In the genomic region with DNA sequence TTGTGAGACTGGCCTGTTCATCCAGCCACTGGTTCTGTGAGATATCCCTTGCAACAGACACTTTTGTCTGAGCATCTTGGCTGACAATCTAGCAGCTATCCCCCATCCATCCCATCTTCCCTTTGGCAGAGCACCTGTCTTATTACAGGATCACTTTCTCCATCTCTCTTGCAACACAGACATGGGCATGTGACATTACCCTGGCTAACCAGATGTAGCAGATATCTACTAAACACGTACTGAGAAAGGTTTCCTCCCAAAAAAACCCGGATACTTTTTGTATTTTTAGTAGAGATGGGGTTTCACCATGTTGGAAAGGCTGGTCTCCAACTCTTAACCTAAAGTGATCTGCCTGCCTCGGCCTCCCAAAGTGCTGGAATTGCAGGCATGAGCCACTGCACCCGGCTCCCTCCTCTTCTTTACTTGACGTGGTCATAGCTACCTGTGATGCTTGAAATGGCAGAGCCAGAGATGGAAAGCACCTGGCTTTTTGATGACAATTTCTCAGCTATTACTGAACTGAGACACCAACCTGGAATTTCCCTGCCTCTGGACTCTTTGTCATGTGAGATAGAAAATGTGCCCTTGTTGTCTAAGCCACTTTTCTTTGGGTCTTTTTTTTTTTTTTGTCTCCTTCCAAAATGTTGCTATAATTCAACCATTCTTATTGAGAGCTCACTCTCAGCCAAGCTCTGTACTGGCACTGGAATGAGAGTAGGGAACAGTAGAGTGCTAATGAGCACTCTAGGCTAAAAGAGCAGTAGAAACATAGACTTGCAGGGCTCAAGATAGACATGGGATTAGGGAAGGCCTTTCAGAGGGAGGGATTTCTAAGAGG, we compare ENCODE assay signal across 11 cellular contexts. TPM values are rescaled to one million over a fixed set of nuclear protein-coding genes. Genes with fewer than 3 reads are reported as not detected.
DNase-seq lines count a peak whose midpoint lies in the region; ATAC-seq and TF ChIP-seq lines count a peak whose summit lies in the region.
"Had no signal": no experiment of that assay in that cellular context is flagged by ENCODE, and none has a peak within 500 bp of the region (broad histone marks: within the 10 kb centered on the region; RNA-seq: fewer than 3 reads in every experiment).

No MANE protein-coding gene starts in this region.

- no peaks in the 10 kb centered on the region for H3K27me3 Mint-ChIP-seq in activated CD8-positive, alpha-beta memory T cell treated with anti-CD3 and anti-CD28 coated beads, Interleukin-2, amount 10 ng/mL, durations not matched to agents 7 days and 5 days
- no peaks in the 10 kb centered on the region for H3K27me3 Mint-ChIP-seq in naive thymus-derived CD4-positive, alpha-beta T cell

- ATAC-seq in HG02981 (IDR thresholded peaks at IDR 0.05; ENCODE audit: unreplicated experiment), result peak; percentile 48
- ATAC-seq in activated CD8-positive, alpha-beta memory T cell treated with anti-CD3 and anti-CD28 coated beads, Interleukin-2, amount 10 ng/mL, durations not matched to agents 7 days and 5 days, result peak; percentile 28
- ATAC-seq in naive thymus-derived CD4-positive, alpha-beta T cell, result peak; percentile 83
- no peak for ATAC-seq in HG02763 (IDR thresholded peaks at IDR 0.05; ENCODE audit: unreplicated experiment)

- peak overlapping the region; percentile 76 for H3K27ac ChIP-seq in naive thymus-derived CD4-positive, alpha-beta T cell (ENCODE audit: low read depth, low read length)
- H3K27ac ChIP-seq in right atrium auricular region, result no peak overlapping the region

- no peak overlapping the region for H3K4me3 ChIP-seq in naive thymus-derived CD4-positive, alpha-beta T cell (ENCODE audit: low read length)
- H3K4me3 ChIP-seq in right atrium auricular region, result no peak overlapping the region

- H3K27me3 ChIP-seq in naive thymus-derived CD4-positive, alpha-beta T cell (ENCODE audit: control insufficient read depth in 2 of 2, insufficient read depth in 2 of 2, low read length in 2 of 2), result no peaks in the 10 kb centered on the region
- H3K27me3 ChIP-seq in right atrium auricular region, result no peaks in the 10 kb centered on the region

- in situ Hi-C loops in GM13976 (cut with MboI; ENCODE audit: low sequenced_read_pairs, unreplicated experiment), result no loop called here

- TF ChIP-seq CTCF in GM13976 (IDR thresholded peaks at IDR 0.05; ENCODE audit: borderline replicate concordance, control extremely low read depth, extremely low read depth, insufficient read depth, missing control alignments), result no peak
- no peak for TF ChIP-seq CTCF in right atrium auricular region (IDR thresholded peaks at IDR 0.05)

- H3K9me3 ChIP-seq in naive thymus-derived CD4-positive, alpha-beta T cell (ENCODE audit: control insufficient read depth in 2 of 3, low read length in 3 of 3), result no peaks in the 10 kb centered on the region
- peaks cover 0 to 9% of the 10 kb centered on the region in 2 donors for H3K9me3 ChIP-seq in right atrium auricular region

- peaks cover 33 to 49% of the 10 kb centered on the region in 2 donors for H3K4me1 ChIP-seq in naive thymus-derived CD4-positive, alpha-beta T cell (ENCODE audit: control insufficient read depth in 2 of 2, insufficient read depth in 2 of 2, low read length in 2 of 2)
- H3K4me1 ChIP-seq in right atrium auricular region, result no peaks in the 10 kb centered on the region

- H3K4me1 Mint-ChIP-seq in activated CD8-positive, alpha-beta memory T cell treated with anti-CD3 and anti-CD28 coated beads, Interleukin-2, amount 10 ng/mL, durations not matched to agents 7 days and 5 days, result peaks cover 67% of the 10 kb centered on the region
- H3K4me1 Mint-ChIP-seq in naive thymus-derived CD4-positive, alpha-beta T cell, result peaks cover 55 to 93% (median 72%) of the 10 kb centered on the region in 7 donors

- peak; percentile 42 for DNase-seq in GM13976 (ENCODE audit: low spot score)
- no peak for DNase-seq in activated CD8-positive, alpha-beta memory T cell treated with anti-CD3 and anti-CD28 coated beads, Interleukin-2, amount 10 ng/mL, durations not matched to agents 7 days and 5 days
- peak in 3 of 9 donors; percentile 28 to 85 (median 59) for DNase-seq in naive thymus-derived CD4-positive, alpha-beta T cell
- no peak for DNase-seq in cortex of kidney (lab: John Stamatoyannopoulos, UW)
- no peak for DNase-seq in inferior parietal cortex (ENCODE audit: extremely low spot score)
- DNase-seq in right atrium auricular region (ENCODE audit: low spot score), result no peak
- DNase-seq: activated CD4-positive, CD25-positive, alpha-beta regulatory T cell; DND-41; NCI-H2029 had no signal

- intact Hi-C loops in naive thymus-derived CD4-positive, alpha-beta T cell (cut with micrococcal nuclease), result loop anchor here in 1 of 2 donors (1.0 kb wide), 1 partner anchor 10 kb away; no protein-coding TSS in a partner anchor

- POLR2A ChIA-PET in naive thymus-derived CD4-positive, alpha-beta T cell (lab: Charles Lee), result interaction anchor here (0.6 to 1.5 kb wide), 2 partner anchors 13 to 18 kb away, joined by 3 to 8 read pairs; no protein-coding TSS in a partner anchor

- peak overlapping the region; percentile 74 for H3K27ac Mint-ChIP-seq in activated CD8-positive, alpha-beta memory T cell treated with anti-CD3 and anti-CD28 coated beads, Interleukin-2, amount 10 ng/mL, durations not matched to agents 7 days and 5 days
- peak overlapping the region; percentile 78 to 96 (median 86) for H3K27ac Mint-ChIP-seq in naive thymus-derived CD4-positive, alpha-beta T cell

- H3K36me3 Mint-ChIP-seq in activated CD8-positive, alpha-beta memory T cell treated with anti-CD3 and anti-CD28 coated beads, Interleukin-2, amount 10 ng/mL, durations not matched to agents 7 days and 5 days, result peaks cover 38% of the 10 kb centered on the region
- H3K36me3 Mint-ChIP-seq in naive thymus-derived CD4-positive, alpha-beta T cell, result peaks cover 4 to 36% (median 15%) of the 10 kb centered on the region in 5 donors

- H3K9me3 Mint-ChIP-seq in activated CD8-positive, alpha-beta memory T cell treated with anti-CD3 and anti-CD28 coated beads, Interleukin-2, amount 10 ng/mL, durations not matched to agents 7 days and 5 days (ENCODE audit: low read depth), result peaks cover 2% of the 10 kb centered on the region
- H3K9me3 Mint-ChIP-seq in naive thymus-derived CD4-positive, alpha-beta T cell, result peaks cover 0 to 3% (median 0%) of the 10 kb centered on the region in 11 donors

- CTCF ChIA-PET in activated CD8-positive, alpha-beta memory T cell treated with anti-CD3 and anti-CD28 coated beads, Interleukin-2, amount 10 ng/mL, durations not matched to agents 7 days and 5 days (lab: Charles Lee), result interaction anchor here (0.8 to 2.2 kb wide), 4 partner anchors 10 to 122 kb away, joined by 3 to 6 read pairs (median 5); no protein-coding TSS in a partner anchor
- CTCF ChIA-PET in naive thymus-derived CD4-positive, alpha-beta T cell (lab: Charles Lee), result interaction anchor here (0.6 to 1.0 kb wide), 5 partner anchors 24 to 213 kb away, joined by 3 to 4 read pairs (median 3); no protein-coding TSS in a partner anchor

- H3K4me3 Mint-ChIP-seq in activated CD8-positive, alpha-beta memory T cell treated with anti-CD3 and anti-CD28 coated beads, Interleukin-2, amount 10 ng/mL, durations not matched to agents 7 days and 5 days, result no peak overlapping the region
- H3K4me3 Mint-ChIP-seq in naive thymus-derived CD4-positive, alpha-beta T cell, result peak overlapping the region; percentile 15 to 76 (median 42)

- no peaks in the 10 kb centered on the region for H3K36me3 ChIP-seq in naive thymus-derived CD4-positive, alpha-beta T cell (ENCODE audit: control insufficient read depth in 2 of 3, insufficient read depth in 3 of 3, low read length in 3 of 3)
- no peaks in the 10 kb centered on the region for H3K36me3 ChIP-seq in right atrium auricular region

RNA-seq across cellular contexts. Expression of a gene that starts 32.6 kb away (rescaled TPM):
- total RNA-seq in activated CD8-positive, alpha-beta memory T cell treated with anti-CD3 and anti-CD28 coated beads, Interleukin-2, amount 10 ng/mL, durations not matched to agents 7 days and 5 days, result 100 to 1,000 TPM; 153 to 167 TPM
- total RNA-seq in naive thymus-derived CD4-positive, alpha-beta T cell, result 100 to 1,000 TPM; 160 to 207 (median 174) TPM
- polyA plus RNA-seq in naive thymus-derived CD4-positive, alpha-beta T cell, result 100 to 1,000 TPM; 138 to 160 TPM
- total RNA-seq in right atrium auricular region, result 10 to 100 TPM; 18.0 to 24.1 TPM

RNA-seq across cellular contexts. Expression of a gene that starts 43.3 kb away (rescaled TPM):
- total RNA-seq in activated CD8-positive, alpha-beta memory T cell treated with anti-CD3 and anti-CD28 coated beads, Interleukin-2, amount 10 ng/mL, durations not matched to agents 7 days and 5 days, result 10 to 100 TPM; 24.6 to 25.6 TPM
- 10 to 100 TPM; 21.6 to 24.0 (median 22.8) TPM for total RNA-seq in naive thymus-derived CD4-positive, alpha-beta T cell
- 1 to 10 TPM; 2.8 to 3.0 TPM for polyA plus RNA-seq in naive thymus-derived CD4-positive, alpha-beta T cell
- 10 to 100 TPM; 16.2 to 16.9 TPM for total RNA-seq in right atrium auricular region

Comparison
In these comparisons a context has a peak if more than half of its experiments do, and no peak if none do; other contexts are left out.
1. RNA of a gene that starts 32.6 kb away (total RNA-seq): 160 to 207 TPM in naive thymus-derived CD4-positive, alpha-beta T cell and 153 to 167 TPM in activated CD8-positive, alpha-beta memory T cell treated with anti-CD3 and anti-CD28 coated beads, Interleukin-2, amount 10 ng/mL, durations not matched to agents 7 days and 5 days; 18.0 to 24.1 TPM in right atrium auricular region; every median in the first group is over 4 times any median in the second.